Comparison of ENCODE assay signal across 30 cellular contexts in genomic region chr1:192682335-192682734, GRCh38. TPM values are rescaled to one million over a fixed set of nuclear protein-coding genes. Genes with fewer than 3 reads are reported as not detected.
"Had no signal": no experiment of that assay in that cellular context is flagged by ENCODE, and none has a peak within 500 bp of the region (broad histone marks: within the 10 kb centered on the region; RNA-seq: fewer than 3 reads in every experiment).

No MANE protein-coding gene starts in this region.

- FAIRE-seq: islet of Langerhans, keratinocyte had no signal

- H3K36me3 ChIP-seq: esophagus squamous epithelium, gastrocnemius medialis, heart right ventricle, left lung, lower lobe of right lung had no signal

- ATAC-seq: esophagus mucosa; gastrocnemius medialis; heart right ventricle; left cardiac atrium; left lung; left ventricle myocardium superior; lower lobe of right lung; mucosa of descending colon; naive thymus-derived CD8-positive, alpha-beta T cell had no signal

- H3K4me3 ChIP-seq: coronary artery, dorsolateral prefrontal cortex, esophagus squamous epithelium, gastrocnemius medialis, heart right ventricle, left lung, lower lobe of right lung, mucosa of descending colon had no signal

- H3K4me1 Mint-ChIP-seq: naive B cell; naive thymus-derived CD8-positive, alpha-beta T cell had no signal

- H3K27ac Mint-ChIP-seq: naive B cell; naive thymus-derived CD8-positive, alpha-beta T cell had no signal

- H3K27ac ChIP-seq: coronary artery, dorsolateral prefrontal cortex, epithelial cell of prostate, esophagus squamous epithelium, gastrocnemius medialis, heart right ventricle, left lung, lower lobe of right lung had no signal

- H3K4me3 Mint-ChIP-seq: mesothelial cell of epicardium; naive B cell; naive thymus-derived CD8-positive, alpha-beta T cell had no signal

- H3K27me3 ChIP-seq: dorsolateral prefrontal cortex, esophagus squamous epithelium, gastrocnemius medialis, heart right ventricle, left lung had no signal

- H3K9me3 ChIP-seq: esophagus squamous epithelium, gastrocnemius medialis, mucosa of descending colon had no signal

- H3K4me1 ChIP-seq: esophagus squamous epithelium, gastrocnemius medialis, heart right ventricle, left lung, lower lobe of right lung had no signal

- DNase-seq: dermis blood vessel endothelial cell; dorsolateral prefrontal cortex; effector CD4-positive, alpha-beta T cell; effector memory CD4-positive, alpha-beta T cell; erythroblast; esophagus squamous epithelium; foreskin fibroblast; foreskin melanocyte; gastrocnemius medialis; glutamatergic neuron; head of caudate nucleus; heart right ventricle; hippocampal formation; left cardiac atrium; left lung; left ventricle myocardium superior; lower lobe of right lung; mesenchymal stem cell; mucosa of descending colon; naive B cell; naive thymus-derived CD8-positive, alpha-beta T cell had no signal

- H3K36me3 Mint-ChIP-seq: naive B cell; naive thymus-derived CD8-positive, alpha-beta T cell had no signal

RNA-seq across cellular contexts. Expression of gene RGS13, which starts 46.4 kb away (rescaled TPM):
- total RNA-seq: dermis blood vessel endothelial cell; esophagus mucosa; gastrocnemius medialis; glomerular endothelial cell; kidney epithelial cell; left ventricle myocardium superior; lung microvascular endothelial cell; naive thymus-derived CD8-positive, alpha-beta T cell had no signal
- polyA plus RNA-seq: keratinocyte; naive thymus-derived CD8-positive, alpha-beta T cell had no signal
